In genomic region chr3:52679139-52679538, GRCh38 we compare ENCODE assay signal across 11 cellular contexts. TPM values are rescaled to one million over a fixed set of nuclear protein-coding genes. Genes with fewer than 3 reads are reported as not detected.
DNase-seq lines count a peak whose midpoint lies in the region; ATAC-seq and TF ChIP-seq lines count a peak whose summit lies in the region.
"Had no signal": no experiment of that assay in that cellular context is flagged by ENCODE, and none has a peak within 500 bp of the region (broad histone marks: within the 10 kb centered on the region; RNA-seq: fewer than 3 reads in every experiment).

No MANE protein-coding gene starts in this region.

- peaks cover 18 to 54% (median 42%) of the 10 kb centered on the region in 4 donors for H3K4me1 Mint-ChIP-seq in CD4-positive, CD25-positive, alpha-beta regulatory T cell
- H3K4me1 Mint-ChIP-seq in natural killer cell: peaks cover 22 to 44% of the 10 kb centered on the region in 2 donors

- H3K9me3 Mint-ChIP-seq in CD4-positive, CD25-positive, alpha-beta regulatory T cell: no peaks in the 10 kb centered on the region
- H3K9me3 Mint-ChIP-seq in natural killer cell: no peaks in the 10 kb centered on the region
- H3K9me3 Mint-ChIP-seq: activated B cell treated with CpG ODN at 0.5 μM for 24 hours had no signal

- H3K27ac ChIP-seq in CD4-positive, CD25-positive, alpha-beta regulatory T cell (ENCODE audit: insufficient read depth, low read length, poor library complexity, severe bottlenecking): no peak overlapping the region

- peak overlapping the region in 2 of 3 donors; percentile 9 to 85 for H3K27ac Mint-ChIP-seq in CD4-positive, CD25-positive, alpha-beta regulatory T cell
- peak overlapping the region; percentile 14 to 64 for H3K27ac Mint-ChIP-seq in natural killer cell
- H3K27ac Mint-ChIP-seq: activated B cell treated with CpG ODN at 0.5 μM for 24 hours had no signal

- DNase-seq in CD4-positive, CD25-positive, alpha-beta regulatory T cell: no peak
- peak; percentile 35 for DNase-seq in NCI-H460 (ENCODE audit: extremely low read depth, low read depth)
- DNase-seq in choroid plexus epithelial cell (ENCODE audit: low read depth): peak; percentile 48
- DNase-seq in natural killer cell: no peak
- no peak for DNase-seq in HT-29 (ENCODE audit: low spot score)
- DNase-seq: activated B cell treated with CpG ODN at 0.5 μM for 24 hours; activated T-cell treated with anti-CD3 and anti-CD28 coated beads, Interleukin-2, amount 50 U/mL, for 1 hour; right cardiac atrium; stimulated activated CD4-positive, alpha-beta T cell treated with anti-CD3 and anti-CD28 coated beads, Interleukin-1b, Interleukin-23, amount 100 ng/mL, for 48 hours had no signal

- H3K4me3 Mint-ChIP-seq in CD4-positive, CD25-positive, alpha-beta regulatory T cell: no peak overlapping the region
- H3K4me3 Mint-ChIP-seq in natural killer cell: no peak overlapping the region
- H3K4me3 Mint-ChIP-seq: activated B cell treated with CpG ODN at 0.5 μM for 24 hours had no signal

- peaks cover 45% of the 10 kb centered on the region for H3K36me3 Mint-ChIP-seq in CD4-positive, CD25-positive, alpha-beta regulatory T cell
- H3K36me3 Mint-ChIP-seq in natural killer cell: peaks cover 30% of the 10 kb centered on the region

- no peaks in the 10 kb centered on the region for H3K9me3 ChIP-seq in CD4-positive, CD25-positive, alpha-beta regulatory T cell (ENCODE audit: control insufficient read depth in 2 of 2, low read length in 2 of 2)

- TF ChIP-seq CTCF in choroid plexus epithelial cell (conservative IDR thresholded peaks at IDR 0.05; ENCODE audit: low read depth, low read length): no peak
- no peak for TF ChIP-seq CTCF in natural killer cell (IDR thresholded peaks at IDR 0.05)

- ATAC-seq in CD4-positive, CD25-positive, alpha-beta regulatory T cell (ENCODE audit: low read depth in 2 of 2): no peak
- no peak for ATAC-seq in natural killer cell
- ATAC-seq in HG03378 (IDR thresholded peaks at IDR 0.05; ENCODE audit: unreplicated experiment): no peak
- no peak for ATAC-seq in GM21825 (IDR thresholded peaks at IDR 0.05; ENCODE audit: unreplicated experiment)
- ATAC-seq: right cardiac atrium had no signal

- H3K4me1 ChIP-seq in CD4-positive, CD25-positive, alpha-beta regulatory T cell (ENCODE audit: control insufficient read depth, insufficient read depth, low read length, poor library complexity, severe bottlenecking): peaks cover 8% of the 10 kb centered on the region

- intact Hi-C loops in natural killer cell (cut with micrococcal nuclease): no loop called here

- no peak overlapping the region for H3K4me3 ChIP-seq in CD4-positive, CD25-positive, alpha-beta regulatory T cell (ENCODE audit: low read depth, low read length)
- H3K4me3 ChIP-seq in choroid plexus epithelial cell (ENCODE audit: low read depth, low read length): no peak overlapping the region

- no peaks in the 10 kb centered on the region for H3K27me3 ChIP-seq in CD4-positive, CD25-positive, alpha-beta regulatory T cell (ENCODE audit: control insufficient read depth, insufficient read depth, low read length)

- H3K27me3 Mint-ChIP-seq in CD4-positive, CD25-positive, alpha-beta regulatory T cell: no peaks in the 10 kb centered on the region
- no peaks in the 10 kb centered on the region for H3K27me3 Mint-ChIP-seq in natural killer cell (ENCODE audit: low read depth in 2 of 2)
- H3K27me3 Mint-ChIP-seq: activated B cell treated with CpG ODN at 0.5 μM for 24 hours had no signal

- peaks cover 41% of the 10 kb centered on the region for H3K36me3 ChIP-seq in CD4-positive, CD25-positive, alpha-beta regulatory T cell (ENCODE audit: control insufficient read depth, insufficient read depth, low read length)

RNA-seq across cellular contexts. Expression of gene PBRM1, which starts 6.6 kb away (rescaled TPM):
- 58.7 TPM for total RNA-seq in CD4-positive, CD25-positive, alpha-beta regulatory T cell
- 10 to 100 TPM; 59.4 to 73.4 (median 67.9) TPM for polyA plus RNA-seq in CD4-positive, CD25-positive, alpha-beta regulatory T cell
- total RNA-seq in NCI-H460 (2014; rRNA removed; shearing (Covaris generic)): 32.1 and 38.2 TPM in 2 replicates
- polyA plus RNA-seq in NCI-H460 (2014; cell fraction: nucleus; rRNA removed): 11.5 and 11.9 TPM in 2 replicates
- total RNA-seq in natural killer cell: 10 to 100 TPM; 70.2 to 79.7 (median 76.6) TPM
- total RNA-seq in HT-29 (2014; rRNA removed; shearing (Covaris generic)): 25.4 and 27.6 TPM in 2 replicates

RNA-seq across cellular contexts. Expression of gene GNL3, which starts 6.7 kb away (rescaled TPM):
- 75.7 TPM for total RNA-seq in CD4-positive, CD25-positive, alpha-beta regulatory T cell
- 10 to 100 TPM; 42.4 to 61.5 (median 51.8) TPM for polyA plus RNA-seq in CD4-positive, CD25-positive, alpha-beta regulatory T cell
- 173 and 174 TPM in 2 replicates for total RNA-seq in NCI-H460 (2014; rRNA removed; shearing (Covaris generic))
- polyA plus RNA-seq in NCI-H460 (2014; cell fraction: nucleus; rRNA removed): 243 and 266 TPM in 2 replicates
- total RNA-seq in natural killer cell: 10 to 100 TPM; 70.7 to 81.1 (median 70.9) TPM
- 69.6 and 69.8 TPM in 2 replicates for total RNA-seq in HT-29 (2014; rRNA removed; shearing (Covaris generic))

RNA-seq across cellular contexts. Expression of gene GLT8D1, which starts 26.5 kb away (rescaled TPM):
- 26.6 TPM for total RNA-seq in CD4-positive, CD25-positive, alpha-beta regulatory T cell
- 10 to 100 TPM; 61.9 to 73.4 (median 68.1) TPM for polyA plus RNA-seq in CD4-positive, CD25-positive, alpha-beta regulatory T cell
- total RNA-seq in NCI-H460 (2014; rRNA removed; shearing (Covaris generic)): 53.5 and 58.6 TPM in 2 replicates
- 76.2 and 85.1 TPM in 2 replicates for polyA plus RNA-seq in NCI-H460 (2014; cell fraction: nucleus; rRNA removed)
- 10 to 100 TPM; 31.1 to 39.4 (median 38.2) TPM for total RNA-seq in natural killer cell
- total RNA-seq in HT-29 (2014; rRNA removed; shearing (Covaris generic)): 30.0 and 34.4 TPM in 2 replicates

RNA-seq across cellular contexts. Expression of gene SPCS1, which starts 26.8 kb away (rescaled TPM):
- 57.6 TPM for total RNA-seq in CD4-positive, CD25-positive, alpha-beta regulatory T cell
- 100 to 1,000 TPM; 304 to 318 (median 312) TPM for polyA plus RNA-seq in CD4-positive, CD25-positive, alpha-beta regulatory T cell
- 172 and 198 TPM in 2 replicates for total RNA-seq in NCI-H460 (2014; rRNA removed; shearing (Covaris generic))
- polyA plus RNA-seq in NCI-H460 (2014; cell fraction: nucleus; rRNA removed): 108 and 171 TPM in 2 replicates
- 10 to 100 TPM; 52.4 to 64.4 (median 57.3) TPM for total RNA-seq in natural killer cell
- total RNA-seq in HT-29 (2014; rRNA removed; shearing (Covaris generic)): 78.3 and 85.7 TPM in 2 replicates

Comparison
In these comparisons a context has a peak if more than half of its experiments do, and no peak if none do; other contexts are left out.
1. DNase-seq: peak in NCI-H460 (single experiment) and choroid plexus epithelial cell (single experiment); none in CD4-positive, CD25-positive, alpha-beta regulatory T cell (0 of 3), natural killer cell (single experiment) and HT-29 (single experiment).